1 cellular context compared by ENCODE assay signal in the genomic region with DNA sequence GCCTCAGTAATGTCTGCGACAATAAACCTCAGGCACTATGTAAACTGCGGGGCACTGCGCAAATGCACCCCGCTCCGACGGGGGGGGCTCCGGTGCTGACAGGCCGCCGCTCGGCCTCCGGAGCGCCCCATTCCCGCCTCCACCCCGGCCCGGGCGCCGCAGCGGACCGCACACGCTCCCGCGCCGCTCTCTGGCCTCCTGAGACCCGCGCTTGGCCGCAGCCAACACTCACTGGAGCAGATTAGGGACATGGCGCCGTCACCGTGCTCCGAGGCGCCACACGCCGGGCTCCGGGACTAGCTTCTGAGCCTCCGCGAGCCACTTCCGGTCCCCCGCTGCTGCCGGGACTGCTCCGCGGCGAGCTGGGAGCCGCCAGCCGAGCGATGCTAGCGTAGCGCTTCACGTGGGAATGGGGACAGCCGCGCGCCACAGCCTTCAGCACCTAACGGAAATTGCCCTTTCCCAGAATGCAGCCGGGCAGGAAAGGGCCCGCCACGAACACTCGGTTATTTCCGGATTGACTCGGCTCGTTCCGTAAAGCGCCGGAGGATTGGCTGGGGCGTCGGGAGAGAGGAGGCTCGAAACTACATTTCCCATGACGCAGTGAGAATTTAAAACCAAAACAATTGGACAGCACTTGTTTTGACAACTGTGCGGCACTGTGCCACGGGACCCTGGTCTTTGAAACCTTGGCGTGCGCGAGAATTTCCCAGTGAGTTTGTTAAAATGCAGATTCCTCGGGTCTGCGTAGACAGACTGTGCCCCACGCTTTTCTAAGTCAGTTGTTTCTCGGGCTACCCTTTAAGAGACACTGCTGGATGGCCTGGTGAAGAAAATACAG.
TF ChIP-seq lines count a peak whose summit lies in the region.

A gene (minus strand): TSS at position 454 of the 841 bp plus-strand sequence. CDS start 203 bp downstream, at position 251.

TF ChIP-seq in GM12878, 131 proteins besides CTCF, POLR2A, EP300 and RAD21 (continued from another document and continues in another):
- TF ChIP-seq, protein P1, sequence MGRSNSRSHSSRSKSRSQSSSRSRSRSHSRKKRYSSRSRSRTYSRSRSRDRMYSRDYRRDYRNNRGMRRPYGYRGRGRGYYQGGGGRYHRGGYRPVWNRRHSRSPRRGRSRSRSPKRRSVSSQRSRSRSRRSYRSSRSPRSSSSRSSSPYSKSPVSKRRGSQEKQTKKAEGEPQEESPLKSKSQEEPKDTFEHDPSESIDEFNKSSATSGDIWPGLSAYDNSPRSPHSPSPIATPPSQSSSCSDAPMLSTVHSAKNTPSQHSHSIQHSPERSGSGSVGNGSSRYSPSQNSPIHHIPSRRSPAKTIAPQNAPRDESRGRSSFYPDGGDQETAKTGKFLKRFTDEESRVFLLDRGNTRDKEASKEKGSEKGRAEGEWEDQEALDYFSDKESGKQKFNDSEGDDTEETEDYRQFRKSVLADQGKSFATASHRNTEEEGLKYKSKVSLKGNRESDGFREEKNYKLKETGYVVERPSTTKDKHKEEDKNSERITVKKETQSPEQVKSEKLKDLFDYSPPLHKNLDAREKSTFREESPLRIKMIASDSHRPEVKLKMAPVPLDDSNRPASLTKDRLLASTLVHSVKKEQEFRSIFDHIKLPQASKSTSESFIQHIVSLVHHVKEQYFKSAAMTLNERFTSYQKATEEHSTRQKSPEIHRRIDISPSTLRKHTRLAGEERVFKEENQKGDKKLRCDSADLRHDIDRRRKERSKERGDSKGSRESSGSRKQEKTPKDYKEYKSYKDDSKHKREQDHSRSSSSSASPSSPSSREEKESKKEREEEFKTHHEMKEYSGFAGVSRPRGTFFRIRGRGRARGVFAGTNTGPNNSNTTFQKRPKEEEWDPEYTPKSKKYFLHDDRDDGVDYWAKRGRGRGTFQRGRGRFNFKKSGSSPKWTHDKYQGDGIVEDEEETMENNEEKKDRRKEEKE (IDR thresholded peaks at IDR 0.05), result no peak
- TF ChIP-seq CHD2 (IDR thresholded peaks at IDR 0.05; ENCODE audit: borderline replicate concordance, low read depth, low read length) (peak; percentile 88; the same call in 1 of the 2 replicates), IKZF2 (IDR thresholded peaks at IDR 0.05) (0 out of 4 replicates have a peak, but pooled peaks of 1 of the 2 experiments have one; percentile 31), TAF1 (IDR thresholded peaks at IDR 0.05; ENCODE audit: borderline replicate concordance, low read depth, low read length) (peak; percentile 91; the same call in 1 of the 2 replicates), SIN3A (IDR thresholded peaks at IDR 0.05; ENCODE audit: low read depth, low read length) (peak; percentile 86), NR2F1 (conservative IDR thresholded peaks at IDR 0.05) (0 out of 2 replicates have a peak, but pooled peaks have one; percentile 8), IKZF1 (conservative IDR thresholded peaks at IDR 0.05) (peak; percentile 86), TCF3 (IDR thresholded peaks at IDR 0.05; ENCODE audit: borderline replicate concordance, insufficient read depth, low read depth, low read length) (no peak), BRCA1 (IDR thresholded peaks at IDR 0.05; ENCODE audit: low read depth, low read length) (peak; percentile 42; the same call in 1 of the 2 replicates), HDAC2 (IDR thresholded peaks at IDR 0.05) (no peak), ESRRA (IDR thresholded peaks at IDR 0.05; ENCODE audit: low read length) (no peak), BHLHE40 (IDR thresholded peaks at IDR 0.05; ENCODE audit: borderline replicate concordance in 1 of 2, low read depth in 2 of 2, low read length in 1 of 2) (peak; percentile 66 to 69), HDAC6 (IDR thresholded peaks at IDR 0.05; ENCODE audit: unreplicated experiment) (peak; percentile 20), NR2C2 (IDR thresholded peaks at IDR 0.05; ENCODE audit: borderline replicate concordance, control insufficient read depth, insufficient read length, low read depth) (no peak), TCF12 (IDR thresholded peaks at IDR 0.05; ENCODE audit: low read depth, low read length) (0 out of 2 replicates have a peak, but pooled peaks have one; percentile 26), SREBF1 (IDR thresholded peaks at IDR 0.05; ENCODE audit: low read length) (0 out of 2 replicates have a peak, but pooled peaks have one; percentile 37), SRF (IDR thresholded peaks at IDR 0.05; ENCODE audit: low read depth in 2 of 2, low read length in 2 of 2) (peak; percentile 58 to 62; a peak in 1 of 4 replicates), YY1 (IDR thresholded peaks at IDR 0.05; ENCODE audit: low read depth, low read length) (peak; percentile 86; the same call in 1 of the 2 replicates), SMARCA5 (IDR thresholded peaks at IDR 0.05) (peak; percentile 81; the same call in 1 of the 2 replicates), EED (IDR thresholded peaks at IDR 0.05; ENCODE audit: low read depth) (no peak; the same call in 1 of the 2 replicates), SMAD5 (IDR thresholded peaks at IDR 0.05; ENCODE audit: low read depth) (peak; percentile 81; the same call in 1 of the 2 replicates)
- TF ChIP-seq, protein P2, sequence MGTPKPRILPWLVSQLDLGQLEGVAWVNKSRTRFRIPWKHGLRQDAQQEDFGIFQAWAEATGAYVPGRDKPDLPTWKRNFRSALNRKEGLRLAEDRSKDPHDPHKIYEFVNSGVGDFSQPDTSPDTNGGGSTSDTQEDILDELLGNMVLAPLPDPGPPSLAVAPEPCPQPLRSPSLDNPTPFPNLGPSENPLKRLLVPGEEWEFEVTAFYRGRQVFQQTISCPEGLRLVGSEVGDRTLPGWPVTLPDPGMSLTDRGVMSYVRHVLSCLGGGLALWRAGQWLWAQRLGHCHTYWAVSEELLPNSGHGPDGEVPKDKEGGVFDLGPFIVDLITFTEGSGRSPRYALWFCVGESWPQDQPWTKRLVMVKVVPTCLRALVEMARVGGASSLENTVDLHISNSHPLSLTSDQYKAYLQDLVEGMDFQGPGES (IDR thresholded peaks at IDR 0.05), result no peak
- TF ChIP-seq, protein P3, sequence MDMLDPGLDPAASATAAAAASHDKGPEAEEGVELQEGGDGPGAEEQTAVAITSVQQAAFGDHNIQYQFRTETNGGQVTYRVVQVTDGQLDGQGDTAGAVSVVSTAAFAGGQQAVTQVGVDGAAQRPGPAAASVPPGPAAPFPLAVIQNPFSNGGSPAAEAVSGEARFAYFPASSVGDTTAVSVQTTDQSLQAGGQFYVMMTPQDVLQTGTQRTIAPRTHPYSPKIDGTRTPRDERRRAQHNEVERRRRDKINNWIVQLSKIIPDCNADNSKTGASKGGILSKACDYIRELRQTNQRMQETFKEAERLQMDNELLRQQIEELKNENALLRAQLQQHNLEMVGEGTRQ (IDR thresholded peaks at IDR 0.05; ENCODE audit: borderline replicate concordance, low read depth, low read length), result peak; percentile 15; the same call in 1 of the 2 replicates
- TF ChIP-seq, protein P4, sequence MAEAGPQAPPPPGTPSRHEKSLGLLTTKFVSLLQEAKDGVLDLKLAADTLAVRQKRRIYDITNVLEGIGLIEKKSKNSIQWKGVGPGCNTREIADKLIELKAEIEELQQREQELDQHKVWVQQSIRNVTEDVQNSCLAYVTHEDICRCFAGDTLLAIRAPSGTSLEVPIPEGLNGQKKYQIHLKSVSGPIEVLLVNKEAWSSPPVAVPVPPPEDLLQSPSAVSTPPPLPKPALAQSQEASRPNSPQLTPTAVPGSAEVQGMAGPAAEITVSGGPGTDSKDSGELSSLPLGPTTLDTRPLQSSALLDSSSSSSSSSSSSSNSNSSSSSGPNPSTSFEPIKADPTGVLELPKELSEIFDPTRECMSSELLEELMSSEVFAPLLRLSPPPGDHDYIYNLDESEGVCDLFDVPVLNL (IDR thresholded peaks at IDR 0.05; ENCODE audit: low read depth, low read length), result peak; percentile 70; the same call in 1 of the 2 replicates
- TF ChIP-seq, protein P5, sequence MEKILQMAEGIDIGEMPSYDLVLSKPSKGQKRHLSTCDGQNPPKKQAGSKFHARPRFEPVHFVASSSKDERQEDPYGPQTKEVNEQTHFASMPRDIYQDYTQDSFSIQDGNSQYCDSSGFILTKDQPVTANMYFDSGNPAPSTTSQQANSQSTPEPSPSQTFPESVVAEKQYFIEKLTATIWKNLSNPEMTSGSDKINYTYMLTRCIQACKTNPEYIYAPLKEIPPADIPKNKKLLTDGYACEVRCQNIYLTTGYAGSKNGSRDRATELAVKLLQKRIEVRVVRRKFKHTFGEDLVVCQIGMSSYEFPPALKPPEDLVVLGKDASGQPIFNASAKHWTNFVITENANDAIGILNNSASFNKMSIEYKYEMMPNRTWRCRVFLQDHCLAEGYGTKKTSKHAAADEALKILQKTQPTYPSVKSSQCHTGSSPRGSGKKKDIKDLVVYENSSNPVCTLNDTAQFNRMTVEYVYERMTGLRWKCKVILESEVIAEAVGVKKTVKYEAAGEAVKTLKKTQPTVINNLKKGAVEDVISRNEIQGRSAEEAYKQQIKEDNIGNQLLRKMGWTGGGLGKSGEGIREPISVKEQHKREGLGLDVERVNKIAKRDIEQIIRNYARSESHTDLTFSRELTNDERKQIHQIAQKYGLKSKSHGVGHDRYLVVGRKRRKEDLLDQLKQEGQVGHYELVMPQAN (conservative IDR thresholded peaks at IDR 0.05), result peak; percentile 81
- TF ChIP-seq, protein P6, sequence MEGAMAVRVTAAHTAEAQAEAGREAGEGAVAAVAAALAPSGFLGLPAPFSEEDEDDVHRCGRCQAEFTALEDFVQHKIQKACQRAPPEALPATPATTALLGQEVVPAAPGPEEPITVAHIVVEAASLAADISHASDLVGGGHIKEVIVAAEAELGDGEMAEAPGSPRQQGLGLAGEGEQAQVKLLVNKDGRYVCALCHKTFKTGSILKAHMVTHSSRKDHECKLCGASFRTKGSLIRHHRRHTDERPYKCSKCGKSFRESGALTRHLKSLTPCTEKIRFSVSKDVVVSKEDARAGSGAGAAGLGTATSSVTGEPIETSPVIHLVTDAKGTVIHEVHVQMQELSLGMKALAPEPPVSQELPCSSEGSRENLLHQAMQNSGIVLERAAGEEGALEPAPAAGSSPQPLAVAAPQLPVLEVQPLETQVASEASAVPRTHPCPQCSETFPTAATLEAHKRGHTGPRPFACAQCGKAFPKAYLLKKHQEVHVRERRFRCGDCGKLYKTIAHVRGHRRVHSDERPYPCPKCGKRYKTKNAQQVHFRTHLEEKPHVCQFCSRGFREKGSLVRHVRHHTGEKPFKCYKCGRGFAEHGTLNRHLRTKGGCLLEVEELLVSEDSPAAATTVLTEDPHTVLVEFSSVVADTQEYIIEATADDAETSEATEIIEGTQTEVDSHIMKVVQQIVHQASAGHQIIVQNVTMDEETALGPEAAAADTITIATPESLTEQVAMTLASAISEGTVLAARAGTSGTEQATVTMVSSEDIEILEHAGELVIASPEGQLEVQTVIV (IDR thresholded peaks at IDR 0.05; ENCODE audit: borderline replicate concordance, partially characterized antibody), result no peak
- TF ChIP-seq, protein P7, sequence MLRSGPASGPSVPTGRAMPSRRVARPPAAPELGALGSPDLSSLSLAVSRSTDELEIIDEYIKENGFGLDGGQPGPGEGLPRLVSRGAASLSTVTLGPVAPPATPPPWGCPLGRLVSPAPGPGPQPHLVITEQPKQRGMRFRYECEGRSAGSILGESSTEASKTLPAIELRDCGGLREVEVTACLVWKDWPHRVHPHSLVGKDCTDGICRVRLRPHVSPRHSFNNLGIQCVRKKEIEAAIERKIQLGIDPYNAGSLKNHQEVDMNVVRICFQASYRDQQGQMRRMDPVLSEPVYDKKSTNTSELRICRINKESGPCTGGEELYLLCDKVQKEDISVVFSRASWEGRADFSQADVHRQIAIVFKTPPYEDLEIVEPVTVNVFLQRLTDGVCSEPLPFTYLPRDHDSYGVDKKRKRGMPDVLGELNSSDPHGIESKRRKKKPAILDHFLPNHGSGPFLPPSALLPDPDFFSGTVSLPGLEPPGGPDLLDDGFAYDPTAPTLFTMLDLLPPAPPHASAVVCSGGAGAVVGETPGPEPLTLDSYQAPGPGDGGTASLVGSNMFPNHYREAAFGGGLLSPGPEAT (IDR thresholded peaks at IDR 0.05; ENCODE audit: low read depth), result peak; percentile 58; the same call in 1 of the 2 replicates
- TF ChIP-seq, protein P8, sequence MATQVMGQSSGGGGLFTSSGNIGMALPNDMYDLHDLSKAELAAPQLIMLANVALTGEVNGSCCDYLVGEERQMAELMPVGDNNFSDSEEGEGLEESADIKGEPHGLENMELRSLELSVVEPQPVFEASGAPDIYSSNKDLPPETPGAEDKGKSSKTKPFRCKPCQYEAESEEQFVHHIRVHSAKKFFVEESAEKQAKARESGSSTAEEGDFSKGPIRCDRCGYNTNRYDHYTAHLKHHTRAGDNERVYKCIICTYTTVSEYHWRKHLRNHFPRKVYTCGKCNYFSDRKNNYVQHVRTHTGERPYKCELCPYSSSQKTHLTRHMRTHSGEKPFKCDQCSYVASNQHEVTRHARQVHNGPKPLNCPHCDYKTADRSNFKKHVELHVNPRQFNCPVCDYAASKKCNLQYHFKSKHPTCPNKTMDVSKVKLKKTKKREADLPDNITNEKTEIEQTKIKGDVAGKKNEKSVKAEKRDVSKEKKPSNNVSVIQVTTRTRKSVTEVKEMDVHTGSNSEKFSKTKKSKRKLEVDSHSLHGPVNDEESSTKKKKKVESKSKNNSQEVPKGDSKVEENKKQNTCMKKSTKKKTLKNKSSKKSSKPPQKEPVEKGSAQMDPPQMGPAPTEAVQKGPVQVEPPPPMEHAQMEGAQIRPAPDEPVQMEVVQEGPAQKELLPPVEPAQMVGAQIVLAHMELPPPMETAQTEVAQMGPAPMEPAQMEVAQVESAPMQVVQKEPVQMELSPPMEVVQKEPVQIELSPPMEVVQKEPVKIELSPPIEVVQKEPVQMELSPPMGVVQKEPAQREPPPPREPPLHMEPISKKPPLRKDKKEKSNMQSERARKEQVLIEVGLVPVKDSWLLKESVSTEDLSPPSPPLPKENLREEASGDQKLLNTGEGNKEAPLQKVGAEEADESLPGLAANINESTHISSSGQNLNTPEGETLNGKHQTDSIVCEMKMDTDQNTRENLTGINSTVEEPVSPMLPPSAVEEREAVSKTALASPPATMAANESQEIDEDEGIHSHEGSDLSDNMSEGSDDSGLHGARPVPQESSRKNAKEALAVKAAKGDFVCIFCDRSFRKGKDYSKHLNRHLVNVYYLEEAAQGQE (IDR thresholded peaks at IDR 0.05; ENCODE audit: low read depth, low read length), result no peak; the same call in 1 of the 2 replicates
